Comparison of ENCODE assay signal across 7 cellular contexts in genomic region chr12:93377252-93377542, GRCh38. TPM values are rescaled to one million over a fixed set of nuclear protein-coding genes. Genes with fewer than 3 reads are reported as not detected.
A peak's percentile ranks its signal among the peaks of the same experiment; 100 is the strongest.
DNase-seq lines count a peak whose midpoint lies in the region; ATAC-seq and TF ChIP-seq lines count a peak whose summit lies in the region.

No MANE protein-coding gene starts in this region.

- H3K36me3 ChIP-seq in KOPT-K1 (ENCODE audit: insufficient read depth, low read length), result peaks cover 11% of the 10 kb centered on the region
- no peaks in the 10 kb centered on the region for H3K36me3 ChIP-seq in body of pancreas (replicated peaks in 1 of 2; ENCODE audit: insufficient read depth in 1 of 2, low read depth in 2 of 2)
- H3K36me3 ChIP-seq in testis (ENCODE audit: low read depth, missing control alignments), result no peaks in the 10 kb centered on the region

- peak overlapping the region; percentile 95 for H3K27ac ChIP-seq in KOPT-K1 (ENCODE audit: low read depth, low read length, poor library complexity, severe bottlenecking)
- H3K27ac ChIP-seq in body of pancreas, result peak overlapping the region; percentile 66 to 96 (median 93)
- peak overlapping the region; percentile 4 to 84 for H3K27ac ChIP-seq in testis

- H3K4me1 ChIP-seq in body of pancreas, result peaks cover 41% of the 10 kb centered on the region
- H3K4me1 ChIP-seq in testis, result peaks cover 19% of the 10 kb centered on the region

- TF ChIP-seq POLR2A in body of pancreas (IDR thresholded peaks at IDR 0.05) (no peak), testis (IDR thresholded peaks at IDR 0.05) (no peak)

- H3K27me3 ChIP-seq in body of pancreas (no peaks in the 10 kb centered on the region), testis (no peaks in the 10 kb centered on the region)

- ATAC-seq in body of pancreas, result peak; percentile 19
- ATAC-seq in left lobe of liver, result peak; percentile 23
- ATAC-seq in GM19395 (IDR thresholded peaks at IDR 0.05; ENCODE audit: unreplicated experiment), result no peak

- intact Hi-C loops in body of pancreas (cut with DNase I) (no loop called here), testis (cut with DNase I; ENCODE audit: low total_unique reads) (no loop called here)

- H3K9me3 ChIP-seq in KOPT-K1 (ENCODE audit: insufficient read depth, low read length, poor library complexity, severe bottlenecking), result no peaks in the 10 kb centered on the region
- H3K9me3 ChIP-seq in body of pancreas, result no peaks in the 10 kb centered on the region
- H3K9me3 ChIP-seq in testis, result no peaks in the 10 kb centered on the region

- DNase-seq in body of pancreas, result no peak
- DNase-seq in left lobe of liver (ENCODE audit: low spot score), result no peak
- no peak for DNase-seq in testis
- DNase-seq in NCI-H1417 treated with DMSO at 0.1 percent for 48 hours (lab: John Stamatoyannopoulos, UW), result no peak
- no peak for DNase-seq in GDM1 (lab: John Stamatoyannopoulos, UW)

- no peak for TF ChIP-seq CTCF in body of pancreas (IDR thresholded peaks at IDR 0.05)
- no peak for TF ChIP-seq CTCF in testis (IDR thresholded peaks at IDR 0.05)

- 9 to 12% methylated on average over 13 of the region's 13 CpGs for WGBS in body of pancreas, 2 donors
- 13 to 16% methylated on average over 13 of the region's 13 CpGs for WGBS in testis, 2 donors

- H3K4me3 ChIP-seq in body of pancreas, result peak overlapping the region in 1 of 2 donors; percentile 47
- H3K4me3 ChIP-seq in testis, result peak overlapping the region; percentile 67 to 95

RNA-seq across cellular contexts. Expression of gene NUDT4, which starts 0.5 kb away (rescaled TPM):
- total RNA-seq in body of pancreas (10 to 100 TPM; 59.7 to 66.9 TPM), left lobe of liver (17.6 TPM), testis (10 to 100 TPM; 40.5 to 42.6 TPM)
- 78.0 TPM for polyA plus RNA-seq in testis (ENCODE audit: insufficient read depth, low read depth, low replicate concordance)

Comparison
In these comparisons a context has a peak if more than half of its experiments do, and no peak if none do; other contexts are left out.
1. H3K27ac ChIP-seq: peak in every context shown above with its lines; median percentile 95 in KOPT-K1; 93 in body of pancreas; 44 in testis.